Comparison of ENCODE assay signal across 25 cellular contexts in the genomic region with DNA sequence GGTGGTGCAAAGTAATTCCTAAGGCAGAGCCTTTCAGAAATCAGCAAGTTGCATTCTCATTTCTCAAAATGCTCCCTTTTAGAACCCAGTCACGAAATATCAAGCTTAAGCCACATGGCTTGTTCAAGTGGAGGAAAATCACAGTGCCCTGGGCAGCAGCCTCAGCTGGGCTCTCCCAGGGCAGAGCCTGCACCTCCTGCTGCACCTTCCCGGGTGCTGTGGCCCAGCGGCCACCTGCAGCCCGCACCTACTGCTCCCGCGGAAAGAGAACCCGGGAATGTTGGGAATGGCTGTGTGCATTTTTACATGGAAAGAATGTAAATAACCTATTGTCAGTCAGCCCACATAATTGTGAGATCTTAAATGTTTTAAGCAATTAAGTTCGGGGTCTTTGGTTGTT.
"Had no signal": no experiment of that assay in that cellular context is flagged by ENCODE, and none has a peak within 500 bp of the region (broad histone marks: within the 10 kb centered on the region; RNA-seq: fewer than 3 reads in every experiment).

No MANE protein-coding gene starts in this region.

- H2AFZ ChIP-seq: hepatocyte had no signal

- H3K27ac Mint-ChIP-seq: natural killer cell; stimulated activated naive CD8-positive, alpha-beta T cell treated with anti-CD3 and anti-CD28 coated beads, Interleukin-15, amount 100 ng/mL, for 72 hours had no signal

- H3K4me3 ChIP-seq: dorsolateral prefrontal cortex, esophagus muscularis mucosa, gastroesophageal sphincter, heart left ventricle, hepatocyte, lower lobe of right lung, prostate gland, right atrium auricular region, smooth muscle cell, suprapubic skin, transverse colon, upper lobe of right lung, uterus had no signal

- H3K4me1 ChIP-seq: esophagus muscularis mucosa, foreskin keratinocyte, gastroesophageal sphincter, heart left ventricle, lower lobe of right lung, prostate gland, right atrium auricular region, suprapubic skin, transverse colon, upper lobe of right lung, uterus had no signal

- ATAC-seq: foreskin keratinocyte; gastroesophageal sphincter; heart left ventricle; left ventricle myocardium superior; lower lobe of right lung; natural killer cell; sciatic nerve; stimulated activated naive CD8-positive, alpha-beta T cell treated with anti-CD3 and anti-CD28 coated beads, Interleukin-15, amount 100 ng/mL, for 72 hours; upper lobe of right lung had no signal

- H3K27me3 Mint-ChIP-seq: stimulated activated naive CD8-positive, alpha-beta T cell treated with anti-CD3 and anti-CD28 coated beads, Interleukin-15, amount 100 ng/mL, for 72 hours had no signal

- DNase-seq: dorsolateral prefrontal cortex; effector CD8-positive, alpha-beta T cell; foreskin keratinocyte; heart left ventricle; left ventricle myocardium superior; lower lobe of right lung; natural killer cell; occipital lobe; stimulated activated CD4-positive, alpha-beta T cell treated with anti-CD3 and anti-CD28 coated beads, Interleukin-12 subunit alpha, Interleukin-12 subunit beta, amount 100 ng/mL, for 4 hours; stimulated activated CD4-positive, alpha-beta T cell treated with anti-CD3 and anti-CD28 coated beads, Interleukin-1b, Interleukin-23, amount 100 ng/mL, for 48 hours; stimulated activated CD4-positive, alpha-beta T cell treated with anti-CD3 and anti-CD28 coated beads, Interleukin-4, amount 100 ng/mL, for 1 hour; stimulated activated CD8-positive, alpha-beta memory T cell treated with anti-CD3 and anti-CD28 coated beads, Interleukin-4, amount 100 ng/mL, for 48 hours; stimulated activated naive CD4-positive, alpha-beta T cell; stimulated activated naive CD8-positive, alpha-beta T cell treated with anti-CD3 and anti-CD28 coated beads, Interleukin-15, amount 100 ng/mL, for 72 hours; transverse colon; upper lobe of right lung; uterus had no signal

- H3K4me2 ChIP-seq: hepatocyte, smooth muscle cell had no signal

- H3K4me1 Mint-ChIP-seq: natural killer cell; stimulated activated naive CD8-positive, alpha-beta T cell treated with anti-CD3 and anti-CD28 coated beads, Interleukin-15, amount 100 ng/mL, for 72 hours had no signal

- H3K4me3 Mint-ChIP-seq: natural killer cell; stimulated activated naive CD8-positive, alpha-beta T cell treated with anti-CD3 and anti-CD28 coated beads, Interleukin-15, amount 100 ng/mL, for 72 hours had no signal

- H3K79me2 ChIP-seq: hepatocyte had no signal

- H3K27me3 ChIP-seq: dorsolateral prefrontal cortex, esophagus muscularis mucosa, foreskin keratinocyte, gastroesophageal sphincter, heart left ventricle, hepatocyte, right atrium auricular region, suprapubic skin, transverse colon, upper lobe of right lung, uterus had no signal

- H3K9me3 ChIP-seq: esophagus muscularis mucosa, gastroesophageal sphincter, lower lobe of right lung, prostate gland, right atrium auricular region, suprapubic skin, transverse colon, upper lobe of right lung, uterus had no signal

- H3K27ac ChIP-seq: dorsolateral prefrontal cortex, esophagus muscularis mucosa, foreskin keratinocyte, gastroesophageal sphincter, heart left ventricle, hepatocyte, lower lobe of right lung, prostate gland, right atrium auricular region, suprapubic skin, transverse colon, upper lobe of right lung, uterus had no signal

- H3K36me3 ChIP-seq: esophagus muscularis mucosa, gastroesophageal sphincter, heart left ventricle, lower lobe of right lung, prostate gland, right atrium auricular region, suprapubic skin, transverse colon, upper lobe of right lung, uterus had no signal
